ENCODE assay signal across 1 cellular context in the genomic region with DNA sequence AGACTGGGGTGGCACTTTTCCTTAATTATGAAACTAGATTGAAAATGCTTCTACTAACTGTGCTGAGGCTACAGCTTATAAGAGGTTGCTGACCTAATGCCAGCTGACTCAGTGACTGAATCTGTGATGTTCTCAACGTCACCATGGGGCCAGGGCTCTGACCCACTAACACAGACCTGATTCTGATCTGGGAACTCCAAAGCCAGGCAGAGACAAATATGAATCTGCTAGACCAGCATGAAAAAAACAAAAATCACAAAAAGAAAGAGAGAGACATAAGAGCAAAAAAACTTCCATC.
TF ChIP-seq lines count a peak whose summit lies in the region.

No MANE protein-coding gene starts in this region.

TF ChIP-seq in IMR-90, 13 proteins besides CTCF, POLR2A, EP300 and RAD21:
- TF ChIP-seq, protein P1, sequence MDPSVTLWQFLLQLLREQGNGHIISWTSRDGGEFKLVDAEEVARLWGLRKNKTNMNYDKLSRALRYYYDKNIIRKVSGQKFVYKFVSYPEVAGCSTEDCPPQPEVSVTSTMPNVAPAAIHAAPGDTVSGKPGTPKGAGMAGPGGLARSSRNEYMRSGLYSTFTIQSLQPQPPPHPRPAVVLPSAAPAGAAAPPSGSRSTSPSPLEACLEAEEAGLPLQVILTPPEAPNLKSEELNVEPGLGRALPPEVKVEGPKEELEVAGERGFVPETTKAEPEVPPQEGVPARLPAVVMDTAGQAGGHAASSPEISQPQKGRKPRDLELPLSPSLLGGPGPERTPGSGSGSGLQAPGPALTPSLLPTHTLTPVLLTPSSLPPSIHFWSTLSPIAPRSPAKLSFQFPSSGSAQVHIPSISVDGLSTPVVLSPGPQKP (IDR thresholded peaks at IDR 0.05; ENCODE audit: borderline replicate concordance, low read depth, low read length): no peak
- TF ChIP-seq MAZ (IDR thresholded peaks at IDR 0.05; ENCODE audit: borderline replicate concordance, low read depth, low read length): no peak
- TF ChIP-seq RCOR1 (IDR thresholded peaks at IDR 0.05; ENCODE audit: insufficient replicate concordance, low read length): no peak
- TF ChIP-seq FOS (IDR thresholded peaks at IDR 0.05; ENCODE audit: low read depth, low read length): no peak
- no peak for TF ChIP-seq RFX5 (IDR thresholded peaks at IDR 0.05; ENCODE audit: low read depth, low read length)
- TF ChIP-seq, protein P2, sequence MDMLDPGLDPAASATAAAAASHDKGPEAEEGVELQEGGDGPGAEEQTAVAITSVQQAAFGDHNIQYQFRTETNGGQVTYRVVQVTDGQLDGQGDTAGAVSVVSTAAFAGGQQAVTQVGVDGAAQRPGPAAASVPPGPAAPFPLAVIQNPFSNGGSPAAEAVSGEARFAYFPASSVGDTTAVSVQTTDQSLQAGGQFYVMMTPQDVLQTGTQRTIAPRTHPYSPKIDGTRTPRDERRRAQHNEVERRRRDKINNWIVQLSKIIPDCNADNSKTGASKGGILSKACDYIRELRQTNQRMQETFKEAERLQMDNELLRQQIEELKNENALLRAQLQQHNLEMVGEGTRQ (IDR thresholded peaks at IDR 0.05; ENCODE audit: low read depth, low read length): no peak
- TF ChIP-seq MAFK (IDR thresholded peaks at IDR 0.05; ENCODE audit: low read depth, low read length): no peak
- TF ChIP-seq BHLHE40 (IDR thresholded peaks at IDR 0.05; ENCODE audit: low read depth, low read length): no peak
- TF ChIP-seq NFE2L2 (IDR thresholded peaks at IDR 0.05; ENCODE audit: low read depth, low read length): no peak
- no peak for TF ChIP-seq CHD1 (IDR thresholded peaks at IDR 0.05; ENCODE audit: low read depth, low read length)
- TF ChIP-seq MXI1 (IDR thresholded peaks at IDR 0.05; ENCODE audit: borderline replicate concordance, low read depth, low read length): no peak
- TF ChIP-seq CEBPB (IDR thresholded peaks at IDR 0.05; ENCODE audit: low read depth, low read length): no peak
- no peak for TF ChIP-seq SMC3 (IDR thresholded peaks at IDR 0.05; ENCODE audit: low read depth, low read length)
